Comparison of ENCODE assay signal across 8 cellular contexts in genomic region chr1:226064816-226065248, GRCh38. TPM values are rescaled to one million over a fixed set of nuclear protein-coding genes. Genes with fewer than 3 reads are reported as not detected.
DNase-seq lines count a peak whose midpoint lies in the region; ATAC-seq, FAIRE-seq and TF ChIP-seq lines count a peak whose summit lies in the region.

No MANE protein-coding gene starts in this region.

- H3K27me3 Mint-ChIP-seq in IgD-negative memory B cell (no peaks in the 10 kb centered on the region), brain (peaks cover 21% of the 10 kb centered on the region)

- TF ChIP-seq CTCF in brain (conservative IDR thresholded peaks at IDR 0.05) (peak; percentile 52 to 53), keratinocyte (optimal IDR thresholded peaks at IDR 0.05 in 1 of 3, IDR thresholded peaks at IDR 0.05 in 1 of 3, conservative IDR thresholded peaks at IDR 0.05 in 1 of 3; ENCODE audit: extremely low read depth in 1 of 3, insufficient read depth in 2 of 3, low read length in 3 of 3) (peak; percentile 47 to 65 (median 61))

- H3K4me2 ChIP-seq in keratinocyte (ENCODE audit: control insufficient read depth, extremely low read depth, insufficient read depth, low read depth, low read length), result peak overlapping the region; percentile 64

- peak overlapping the region; percentile 10 for H3K27ac ChIP-seq in keratinocyte (ENCODE audit: control insufficient read depth, insufficient read depth, low read length)

- peaks cover 20% of the 10 kb centered on the region for H3K4me1 ChIP-seq in keratinocyte (ENCODE audit: control insufficient read depth, extremely low read depth, insufficient read depth, low read length)

- no peaks in the 10 kb centered on the region for H3K27me3 ChIP-seq in keratinocyte (ENCODE audit: control insufficient read depth, extremely low read depth, insufficient read depth, low read length)

- H3K4me3 Mint-ChIP-seq in IgD-negative memory B cell (peak overlapping the region; percentile 63 to 100 (median 91)), brain (peak overlapping the region; percentile 87 to 100 (median 95))

- H4K20me1 ChIP-seq in keratinocyte (ENCODE audit: control insufficient read depth, extremely low read depth, insufficient read depth, low read length), result no peaks in the 10 kb centered on the region

- no peak for ATAC-seq in GM21367 (IDR thresholded peaks at IDR 0.05; ENCODE audit: unreplicated experiment)

- dilution Hi-C loops in keratinocyte (cut with MboI; ENCODE audit: extremely low pct_ligation_motif_present, low sequenced_read_pairs), result no loop called here

- H3K9me3 ChIP-seq in keratinocyte (ENCODE audit: control insufficient read depth, low read depth, low read length), result no peaks in the 10 kb centered on the region

- peaks cover 59% of the 10 kb centered on the region for H3K79me2 ChIP-seq in keratinocyte (ENCODE audit: control insufficient read depth, insufficient read depth, low read length)

- peak; percentile 29 for FAIRE-seq in keratinocyte (lab: Jason Lieb, UNC)

- H3K36me3 Mint-ChIP-seq in IgD-negative memory B cell (peaks cover 2% of the 10 kb centered on the region), brain (peaks cover 55% of the 10 kb centered on the region)

- peak overlapping the region; percentile 49 to 92 (median 90) for H3K4me3 ChIP-seq in keratinocyte (ENCODE audit: control insufficient read depth in 2 of 3, extremely low read depth in 1 of 3, insufficient read depth in 2 of 3, low read depth in 1 of 3, low read length in 3 of 3)

- H3K9me3 Mint-ChIP-seq in IgD-negative memory B cell (no peaks in the 10 kb centered on the region), brain (peaks cover 0 to 10% (median 0%) of the 10 kb centered on the region in 5 experiments)

- DNase-seq in NCI-H1105 treated with DMSO at 0.1 percent for 48 hours (lab: John Stamatoyannopoulos, UW) (peak; percentile 32), NCI-H1105 (lab: John Stamatoyannopoulos, UW) (no peak), SHP77 treated with DMSO at 0.1 percent for 48 hours (lab: John Stamatoyannopoulos, UW) (peak; percentile 22), keratinocyte (ENCODE audit: low read depth, low spot score) (no peak)
- DNase-seq in stimulated activated CD4-positive, alpha-beta T cell treated with anti-CD3 and anti-CD28 coated beads, TNF-alpha, amount 100 ng/mL, for 4 hours (ENCODE audit: low read depth in 3 of 3), result peak in 2 of 3 experiments; percentile 13 to 32

- H2AFZ ChIP-seq in keratinocyte (ENCODE audit: control insufficient read depth, low read length), result no peak overlapping the region

- H3K9me1 ChIP-seq in keratinocyte (ENCODE audit: control insufficient read depth, extremely low read depth, insufficient read depth, low read length), result no peaks in the 10 kb centered on the region

- H3K27ac Mint-ChIP-seq in IgD-negative memory B cell (peak overlapping the region; percentile 88 to 100 (median 99)), brain (peak overlapping the region; percentile 77 to 100 (median 80))

- no peak overlapping the region for H3K9ac ChIP-seq in keratinocyte (ENCODE audit: control insufficient read depth, extremely low read depth, insufficient read depth, low read length)

- H3K4me1 Mint-ChIP-seq in IgD-negative memory B cell, result peaks cover 40 to 41% (median 40%) of the 10 kb centered on the region in 3 donors
- peaks cover 61% of the 10 kb centered on the region for H3K4me1 Mint-ChIP-seq in brain

- peaks cover 12 to 25% of the 10 kb centered on the region in 2 experiments for H3K36me3 ChIP-seq in keratinocyte (ENCODE audit: control insufficient read depth in 2 of 2, extremely low read depth in 1 of 2, insufficient read depth in 2 of 2, low read length in 2 of 2)

RNA-seq across cellular contexts. Expression of gene H3-3A, which starts 2.3 kb away (rescaled TPM):
- polyA plus RNA-seq in IgD-negative memory B cell, result 1,011 TPM
- 1,542 TPM for polyA plus RNA-seq in brain (ENCODE audit: insufficient read depth, low read depth, low replicate concordance)
- polyA plus RNA-seq in keratinocyte, result 221 to 358 TPM (median 291 TPM) in 3 replicates
- polyA plus RNA-seq in keratinocyte (2011; ENCODE audit: low read depth), result 440 TPM
- polyA plus RNA-seq in keratinocyte (2011; cell fraction: cytosol; rRNA removed), result 184 and 205 TPM in 2 replicates
- polyA plus RNA-seq in keratinocyte (2011; cell fraction: nucleus; rRNA removed), result 69.2 and 73.1 TPM in 2 replicates
- 263 and 302 TPM in 2 replicates for polyA plus RNA-seq in keratinocyte (2012; ENCODE audit: low replicate concordance)
- 12.8 to 75.3 TPM (median 47.7 TPM) in 3 replicates for polyA minus RNA-seq in keratinocyte
- 99.0 TPM for polyA minus RNA-seq in keratinocyte (2011; cell fraction: cytosol; rRNA and poly(A)+ RNA removed)
- 17.0 and 21.1 TPM in 2 replicates for polyA minus RNA-seq in keratinocyte (2011; cell fraction: nucleus; rRNA and poly(A)+ RNA removed)

Comparison
In these comparisons a context has a peak if more than half of its experiments do, and no peak if none do; other contexts are left out.
1. DNase-seq: peak in NCI-H1105 treated with DMSO at 0.1 percent for 48 hours (single experiment), SHP77 treated with DMSO at 0.1 percent for 48 hours (single experiment) and stimulated activated CD4-positive, alpha-beta T cell treated with anti-CD3 and anti-CD28 coated beads, TNF-alpha, amount 100 ng/mL, for 4 hours (2 of 3); none in NCI-H1105 (single experiment) and keratinocyte (single experiment).